ENCODE assay signal across 23 cellular contexts in the genomic region with DNA sequence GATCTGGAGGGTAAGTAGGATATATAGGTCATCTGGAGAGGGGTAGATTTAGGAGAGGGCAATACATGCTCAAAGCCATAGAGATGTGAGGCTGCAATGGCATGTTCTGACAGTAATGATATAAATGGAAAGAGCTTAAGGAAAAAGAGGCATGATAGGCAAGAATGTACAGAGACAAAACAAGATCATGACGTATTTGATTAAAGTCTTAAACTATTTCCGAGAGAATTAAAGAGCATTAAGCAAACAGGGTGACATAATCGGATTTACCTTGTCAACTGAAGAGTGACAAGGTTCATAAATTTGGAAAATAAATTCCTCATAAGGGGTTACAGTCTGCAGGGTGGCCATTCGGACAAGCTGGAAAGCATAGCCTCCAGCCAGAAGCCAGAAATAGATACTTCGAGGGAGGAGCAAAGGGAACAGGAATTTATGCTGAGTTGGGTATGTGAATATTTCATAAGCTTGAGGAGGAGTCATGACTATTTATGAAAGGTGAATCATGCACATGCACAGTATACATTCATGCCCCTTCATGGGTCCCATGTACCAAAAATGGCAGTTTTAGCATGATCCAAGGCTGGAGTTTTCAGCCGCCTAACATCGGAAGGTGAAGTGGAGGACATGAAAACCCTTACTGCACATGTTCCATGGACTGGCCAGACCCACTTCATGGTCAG.
"Had no signal": no experiment of that assay in that cellular context is flagged by ENCODE, and none has a peak within 500 bp of the region (broad histone marks: within the 10 kb centered on the region; RNA-seq: fewer than 3 reads in every experiment).

No MANE protein-coding gene starts in this region.

- H3K4me1 ChIP-seq: ascending aorta, body of pancreas had no signal

- ATAC-seq: activated CD8-positive, alpha-beta T cell treated with anti-CD3 and anti-CD28 coated beads for 36 hours; activated T-cell treated with anti-CD3 and anti-CD28 coated beads, Interleukin-2, amount 50 U/mL, for 72 hours; body of pancreas; T-cell had no signal

- H2AFZ ChIP-seq: PC-9 had no signal

- H3K27me3 ChIP-seq: ascending aorta, body of pancreas had no signal

- DNase-seq: activated CD4-positive, alpha-beta T cell treated with anti-CD3 and anti-CD28 coated beads, Interleukin-2, amount 50 U/mL, for 1 hour; activated CD4-positive, CD25-positive, alpha-beta regulatory T cell; activated CD8-positive, alpha-beta memory T cell treated with anti-CD3 and anti-CD28 coated beads, Interleukin-2, amount 50 U/mL, for 4 hours; activated CD8-positive, alpha-beta T cell treated with anti-CD3 and anti-CD28 coated beads for 36 hours; activated naive CD4-positive, alpha-beta T cell; activated T-cell treated with anti-CD3 and anti-CD28 coated beads, Interleukin-2, amount 50 U/mL, for 72 hours; amniotic stem cell; body of pancreas; Kasumi-1; KBM-7; NCI-H1092; NCI-H1417; NCI-H1930; NCI-H2171; NCI-H345; NCI-H510A; NCI-H526 treated with DMSO at 0.1 percent for 48 hours; PC-9; SHP77 treated with DMSO at 0.1 percent for 48 hours; T-cell; T-helper 2 cell; T1000 had no signal

- H3K9me3 ChIP-seq: ascending aorta, body of pancreas had no signal

- H3K27ac ChIP-seq: ascending aorta, body of pancreas, PC-9 had no signal

- H3K36me3 ChIP-seq: ascending aorta had no signal

- H3K4me3 ChIP-seq: ascending aorta, body of pancreas, PC-9 had no signal

- H3K4me2 ChIP-seq: PC-9 had no signal
